In genomic region chr12:130147875-130148596, GRCh38 we compare ENCODE assay signal across 24 cellular contexts.
"Had no signal": no experiment of that assay in that cellular context is flagged by ENCODE, and none has a peak within 500 bp of the region (broad histone marks: within the 10 kb centered on the region; RNA-seq: fewer than 3 reads in every experiment).

No MANE protein-coding gene starts in this region.

- DNase-seq: activated B cell treated with CpG ODN at 0.5 μM for 24 hours; activated CD4-positive, alpha-beta T cell treated with anti-CD3 and anti-CD28 coated beads for 36 hours; activated CD4-positive, alpha-beta T cell treated with anti-CD3 and anti-CD28 coated beads, Interleukin-2, amount 50 U/mL, for 48 hours; activated CD8-positive, alpha-beta memory T cell treated with anti-CD3 and anti-CD28 coated beads, Interleukin-2, amount 50 U/mL, for 48 hours; activated naive CD4-positive, alpha-beta T cell treated with Interleukin-2 at 50 U/mL for 16 hours; activated naive CD8-positive, alpha-beta T cell treated with anti-CD3 and anti-CD28 coated beads for 36 hours; activated T-cell treated with anti-CD3 and anti-CD28 coated beads, Interleukin-2, amount 50 U/mL, for 4 hours; colonic mucosa; dorsolateral prefrontal cortex; head of caudate nucleus; hypothalamus; islet precursor cell; left cardiac atrium; mesenchymal stem cell; mucosa of descending colon; nephron progenitor cell; occipital lobe; retina; stimulated activated CD4-positive, alpha-beta T cell treated with anti-CD3 and anti-CD28 coated beads, Interleukin-4, amount 100 ng/mL, for 1 hour; stimulated activated naive CD4-positive, alpha-beta T cell; T-helper 1 cell; T-helper 9 cell had no signal

- H3K4me3 ChIP-seq: colonic mucosa, dorsolateral prefrontal cortex, gastroesophageal sphincter, mucosa of descending colon, thoracic aorta had no signal

- H3K36me3 ChIP-seq: colonic mucosa, gastroesophageal sphincter, thoracic aorta had no signal

- H3K9me3 ChIP-seq: colonic mucosa, mucosa of descending colon, thoracic aorta had no signal

- H3K27ac ChIP-seq: colonic mucosa, dorsolateral prefrontal cortex, gastroesophageal sphincter, thoracic aorta had no signal

- H3K27me3 ChIP-seq: colonic mucosa had no signal

- ATAC-seq: activated CD4-positive, alpha-beta T cell treated with anti-CD3 and anti-CD28 coated beads for 36 hours; activated T-cell treated with anti-CD3 and anti-CD28 coated beads, Interleukin-2, amount 50 U/mL, for 4 hours; gastroesophageal sphincter; left cardiac atrium; mucosa of descending colon had no signal

- H3K4me1 ChIP-seq: colonic mucosa, gastroesophageal sphincter had no signal
